Comparison of ENCODE assay signal across 8 cellular contexts in the genomic region with DNA sequence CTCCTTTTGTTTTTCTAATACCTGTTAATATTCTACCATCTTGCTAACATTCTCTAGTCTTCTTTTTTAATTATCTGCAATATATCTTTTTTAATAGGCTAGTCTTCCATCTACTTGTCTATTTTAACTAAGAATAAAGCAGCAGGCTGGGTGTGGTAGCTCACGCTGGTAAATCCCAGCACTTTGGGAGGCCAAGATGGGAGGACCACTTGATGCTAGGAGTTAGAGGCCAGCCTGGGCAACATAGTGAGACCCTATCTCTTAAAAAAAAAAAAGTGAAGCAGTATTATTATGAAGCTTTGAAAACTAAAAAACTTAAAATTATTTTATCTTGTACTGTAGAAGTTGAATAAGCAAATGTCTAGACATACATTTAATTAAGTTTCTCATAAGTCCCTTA.
"Had no signal": no experiment of that assay in that cellular context is flagged by ENCODE, and none has a peak within 500 bp of the region (broad histone marks: within the 10 kb centered on the region; RNA-seq: fewer than 3 reads in every experiment).

No MANE protein-coding gene starts in this region.

- DNase-seq: GDM1, GF-D8 had no signal

- ATAC-seq: GM12878 had no signal

- H3K4me3 ChIP-seq: GM12878 had no signal

- FAIRE-seq: G401.6, GM12878, GM12891, GM12892, GM18507, GM19239 had no signal
